In genomic region chr2:198883604-198884003, GRCh38 we compare ENCODE assay signal across 16 cellular contexts.
DNase-seq lines count a peak whose midpoint lies in the region; ATAC-seq, FAIRE-seq and TF ChIP-seq lines count a peak whose summit lies in the region.
"Had no signal": no experiment of that assay in that cellular context is flagged by ENCODE, and none has a peak within 500 bp of the region (broad histone marks: within the 10 kb centered on the region; RNA-seq: fewer than 3 reads in every experiment).

No MANE protein-coding gene starts in this region.

- H3K36me3 ChIP-seq in GM23248 (ENCODE audit: low read depth) (no peaks in the 10 kb centered on the region), bronchial epithelial cell (ENCODE audit: control insufficient read depth, insufficient read depth, low read length) (no peaks in the 10 kb centered on the region), mucosa of descending colon (ENCODE audit: low read depth) (no peaks in the 10 kb centered on the region), heart right ventricle (no peaks in the 10 kb centered on the region)

- no peak overlapping the region for H3K4me2 ChIP-seq in GM23248 (ENCODE audit: unreplicated experiment)
- H3K4me2 ChIP-seq: PC-9 had no signal

- H3K9me3 ChIP-seq in GM23248 (ENCODE audit: low read depth), result no peaks in the 10 kb centered on the region
- no peaks in the 10 kb centered on the region for H3K9me3 ChIP-seq in mucosa of descending colon
- no peaks in the 10 kb centered on the region for H3K9me3 ChIP-seq in heart right ventricle

- ATAC-seq in mucosa of descending colon (no peak), heart right ventricle (no peak)

- WGBS in GM23248 (ENCODE audit: low coverage in 1 of 2, low lambda C conversion rate in 2 of 2, missing lambda C conversion rate in 2 of 2), 2 experiments, result 14 to 19% methylated on average over 2 of the region's 2 CpGs
- WGBS in heart right ventricle, 2 donors, result 27 to 29% methylated on average over 2 of the region's 2 CpGs

- H3K27ac ChIP-seq in GM23248 (no peak overlapping the region), heart right ventricle (no peak overlapping the region)
- H3K27ac ChIP-seq: PC-9 had no signal

- no peaks in the 10 kb centered on the region for H4K20me1 ChIP-seq in GM23248 (ENCODE audit: insufficient read depth)

- H3K4me3 ChIP-seq in GM23248, result no peak overlapping the region
- H3K4me3 ChIP-seq in bronchial epithelial cell (ENCODE audit: low read depth, low read length), result no peak overlapping the region
- no peak overlapping the region for H3K4me3 ChIP-seq in mucosa of descending colon
- H3K4me3 ChIP-seq in heart right ventricle, result no peak overlapping the region
- H3K4me3 ChIP-seq: PC-9 had no signal

- FAIRE-seq in bronchial epithelial cell (lab: Jason Lieb, UNC), result no peak
- FAIRE-seq: H54, HTR-8/SVneo had no signal

- intact Hi-C loops in mucosa of descending colon (cut with DNase I, micrococcal nuclease), result no loop called here
- intact Hi-C loops in heart right ventricle (cut with DNase I), result no loop called here

- H3F3A ChIP-seq in GM23248 (ENCODE audit: insufficient read depth), result no peaks in the 10 kb centered on the region

- in situ Hi-C loops in GM23248 (cut with MboI), result no loop called here

- DNase-seq in AG09319 (ENCODE audit: extremely low read depth, low read depth) (peak; percentile 29), GM23248 (peak; percentile 26), bronchial epithelial cell (ENCODE audit: low read depth) (peak; percentile 29), glomerular visceral epithelial cell (ENCODE audit: extremely low spot score) (peak; percentile 4), mucosa of descending colon (no peak), NCI-H1417 treated with DMSO at 0.1 percent for 48 hours (lab: John Stamatoyannopoulos, UW) (no peak), iPS-NIHi11 (ENCODE audit: low spot score) (no peak), heart right ventricle (no peak)
- DNase-seq: AML-193, DMS 273 treated with DMSO at 0.1 percent for 48 hours, NCI-H1436, NCI-H2081, NCI-H82, PC-9 had no signal

- H3K9ac ChIP-seq in GM23248, result no peak overlapping the region

- TF ChIP-seq CTCF in AG09319 (IDR thresholded peaks at IDR 0.05; ENCODE audit: low read depth, low read length) (no peak), bronchial epithelial cell (IDR thresholded peaks at IDR 0.05; ENCODE audit: insufficient read depth, low read length, severe bottlenecking) (no peak), mucosa of descending colon (IDR thresholded peaks at IDR 0.05) (no peak), heart right ventricle (IDR thresholded peaks at IDR 0.05) (no peak)

- H2AFZ ChIP-seq in GM23248, result no peak overlapping the region
- H2AFZ ChIP-seq: PC-9 had no signal

- H3K9me2 ChIP-seq in GM23248 (ENCODE audit: insufficient read depth), result no peaks in the 10 kb centered on the region

- H3K27me3 ChIP-seq in GM23248 (replicated peaks; ENCODE audit: insufficient read depth), result no peaks in the 10 kb centered on the region
- no peaks in the 10 kb centered on the region for H3K27me3 ChIP-seq in bronchial epithelial cell (ENCODE audit: control insufficient read depth, insufficient read depth, low read length)
- no peaks in the 10 kb centered on the region for H3K27me3 ChIP-seq in heart right ventricle

- no peaks in the 10 kb centered on the region for H3K79me2 ChIP-seq in GM23248 (ENCODE audit: insufficient read depth)

- H3K4me1 ChIP-seq in GM23248 (ENCODE audit: insufficient read depth) (no peaks in the 10 kb centered on the region), mucosa of descending colon (ENCODE audit: low read depth) (no peaks in the 10 kb centered on the region), heart right ventricle (no peaks in the 10 kb centered on the region)

Comparison
In these comparisons a context has a peak if more than half of its experiments do, and no peak if none do; other contexts are left out.
1. DNase-seq: peak in AG09319 (single experiment), GM23248 (single experiment), bronchial epithelial cell (single experiment) and glomerular visceral epithelial cell (single experiment); none in mucosa of descending colon (0 of 3), NCI-H1417 treated with DMSO at 0.1 percent for 48 hours (single experiment), iPS-NIHi11 (single experiment) and heart right ventricle (0 of 2).